In the genomic region with DNA sequence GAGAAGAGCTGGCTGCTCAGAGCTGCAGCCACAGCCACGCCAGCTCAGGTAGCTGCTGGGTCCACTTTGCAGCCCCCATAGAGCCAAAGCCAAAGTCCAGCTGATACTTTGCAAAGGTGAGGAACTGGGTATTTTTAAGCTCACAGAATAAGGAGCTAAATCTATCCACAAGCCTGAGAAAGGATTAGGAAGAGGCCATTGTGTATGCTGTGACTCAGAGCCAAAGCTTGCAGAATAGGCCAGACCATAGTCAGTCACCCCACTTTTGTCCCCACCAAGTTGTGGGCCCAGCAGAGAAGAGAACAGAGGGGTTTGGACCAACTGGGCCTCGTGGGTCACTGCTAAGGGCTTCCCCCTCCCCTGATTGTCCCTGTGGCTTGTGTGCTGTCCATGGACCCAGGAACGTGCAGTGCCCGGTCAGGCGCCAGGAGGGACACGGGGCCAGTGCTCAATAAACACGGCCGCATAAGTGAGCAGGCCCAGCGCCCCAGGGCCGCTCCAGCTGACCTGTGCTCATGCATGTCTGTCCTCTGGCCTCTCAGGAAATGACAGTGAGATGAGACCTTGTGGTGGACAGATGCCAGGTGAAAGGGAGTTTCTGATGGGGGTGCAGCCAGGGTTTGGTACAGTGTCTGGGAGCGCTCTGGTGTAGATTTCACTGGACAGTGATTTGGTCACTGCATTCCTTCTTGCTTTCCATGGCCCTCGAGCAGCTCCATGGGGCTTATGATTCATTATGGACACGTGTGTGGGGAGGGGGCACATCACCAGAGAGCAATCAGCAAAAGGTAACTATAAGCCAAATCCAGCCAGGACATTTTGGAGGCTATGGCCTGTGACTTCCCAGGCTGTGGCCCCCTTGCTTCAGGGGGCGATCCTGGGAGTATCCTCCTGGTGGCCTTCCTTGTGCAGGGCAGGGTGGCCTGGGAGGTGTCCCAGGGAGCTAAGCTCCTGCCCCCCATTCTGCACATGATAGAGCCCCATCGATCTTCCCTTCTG, we compare ENCODE assay signal across 1 cellular context.
TF ChIP-seq lines count a peak whose summit lies in the region.

No MANE protein-coding gene starts in this region.

TF ChIP-seq in HepG2, 621 proteins besides CTCF, POLR2A, EP300 and RAD21 (continued from another document):
- TF ChIP-seq ZNF784 (CRISPR knock-in tag; IDR thresholded peaks at IDR 0.05; ENCODE audit: borderline replicate concordance) = 0 out of 2 replicates have a peak, but pooled peaks have one; percentile 56
- TF ChIP-seq ZNF296 (CRISPR knock-in tag; conservative IDR thresholded peaks at IDR 0.05) = no peak
- TF ChIP-seq RXRA (CRISPR knock-in tag; IDR thresholded peaks at IDR 0.05) = peak; percentile 23; the same call in 1 of the 2 replicates
- peak; percentile 77 for TF ChIP-seq ZNF687 (CRISPR knock-in tag; IDR thresholded peaks at IDR 0.05)
- TF ChIP-seq SRY (CRISPR knock-in tag; IDR thresholded peaks at IDR 0.05) = 0 out of 2 replicates have a peak, but pooled peaks have one; percentile 35
- 0 out of 2 replicates have a peak, but pooled peaks have one; percentile 29 for TF ChIP-seq ZNF33B (CRISPR knock-in tag; IDR thresholded peaks at IDR 0.05)
- TF ChIP-seq ZNF547 (CRISPR knock-in tag; IDR thresholded peaks at IDR 0.05) = 0 out of 2 replicates have a peak, but pooled peaks have one; percentile 26
- no peak for TF ChIP-seq ZNF740 (CRISPR knock-in tag; IDR thresholded peaks at IDR 0.05)
- TF ChIP-seq SSRP1 (CRISPR knock-in tag; IDR thresholded peaks at IDR 0.05) = peak; percentile 65; the same call in 1 of the 2 replicates
- TF ChIP-seq ETV5 (CRISPR knock-in tag; IDR thresholded peaks at IDR 0.05; ENCODE audit: borderline replicate concordance) = peak; percentile 11; the same call in 1 of the 2 replicates
- TF ChIP-seq, protein P1, sequence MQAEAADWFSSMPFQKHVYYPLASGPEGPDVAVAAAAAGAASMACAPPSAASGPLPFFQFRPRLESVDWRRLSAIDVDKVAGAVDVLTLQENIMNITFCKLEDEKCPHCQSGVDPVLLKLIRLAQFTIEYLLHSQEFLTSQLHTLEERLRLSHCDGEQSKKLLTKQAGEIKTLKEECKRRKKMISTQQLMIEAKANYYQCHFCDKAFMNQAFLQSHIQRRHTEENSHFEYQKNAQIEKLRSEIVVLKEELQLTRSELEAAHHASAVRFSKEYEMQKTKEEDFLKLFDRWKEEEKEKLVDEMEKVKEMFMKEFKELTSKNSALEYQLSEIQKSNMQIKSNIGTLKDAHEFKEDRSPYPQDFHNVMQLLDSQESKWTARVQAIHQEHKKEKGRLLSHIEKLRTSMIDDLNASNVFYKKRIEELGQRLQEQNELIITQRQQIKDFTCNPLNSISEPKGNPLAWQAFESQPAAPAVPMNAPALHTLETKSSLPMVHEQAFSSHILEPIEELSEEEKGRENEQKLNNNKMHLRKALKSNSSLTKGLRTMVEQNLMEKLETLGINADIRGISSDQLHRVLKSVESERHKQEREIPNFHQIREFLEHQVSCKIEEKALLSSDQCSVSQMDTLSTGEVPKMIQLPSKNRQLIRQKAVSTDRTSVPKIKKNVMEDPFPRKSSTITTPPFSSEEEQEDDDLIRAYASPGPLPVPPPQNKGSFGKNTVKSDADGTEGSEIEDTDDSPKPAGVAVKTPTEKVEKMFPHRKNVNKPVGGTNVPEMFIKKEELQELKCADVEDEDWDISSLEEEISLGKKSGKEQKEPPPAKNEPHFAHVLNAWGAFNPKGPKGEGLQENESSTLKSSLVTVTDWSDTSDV (CRISPR knock-in tag; IDR thresholded peaks at IDR 0.05) = no peak
- peak; percentile 72; the same call in 1 of the 2 replicates for TF ChIP-seq ZNF776 (CRISPR knock-in tag; IDR thresholded peaks at IDR 0.05)
